24 cellular contexts compared by ENCODE assay signal in the genomic region with DNA sequence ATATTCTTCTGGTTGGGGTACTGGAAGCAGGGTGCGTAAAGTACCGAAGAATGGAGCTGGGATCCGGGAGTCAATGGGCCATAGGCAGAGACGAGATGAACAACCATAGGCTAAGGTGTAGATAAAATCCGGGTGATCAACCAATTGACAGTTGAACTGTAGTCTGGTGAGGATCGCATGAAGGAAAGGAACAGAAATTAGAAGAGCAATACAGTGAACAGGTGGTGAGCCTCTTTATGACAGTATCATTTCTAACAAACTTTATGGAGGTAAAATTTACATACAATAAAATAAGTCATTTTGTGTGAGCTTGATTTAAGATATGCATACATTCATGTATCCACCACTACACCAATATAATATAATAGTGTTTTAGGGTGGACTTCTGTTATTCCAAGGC. TPM values are rescaled to one million over a fixed set of nuclear protein-coding genes. Genes with fewer than 3 reads are reported as not detected.
DNase-seq lines count a peak whose midpoint lies in the region; ATAC-seq and TF ChIP-seq lines count a peak whose summit lies in the region.
"Had no signal": no experiment of that assay in that cellular context is flagged by ENCODE, and none has a peak within 500 bp of the region (broad histone marks: within the 10 kb centered on the region; RNA-seq: fewer than 3 reads in every experiment).

No MANE protein-coding gene starts in this region.

- intact Hi-C loops in mucosa of descending colon (cut with DNase I, micrococcal nuclease) = no loop called here

- H3K27ac ChIP-seq in OCI-LY3 (ENCODE audit: low read length) (no peak overlapping the region), trophoblast cell (ENCODE audit: low read depth, low read length) (peak overlapping the region; percentile 46)
- H3K27ac ChIP-seq: BLaER1 had no signal

- H3K14ac ChIP-seq in trophoblast cell (ENCODE audit: low read length) = no peak overlapping the region

- no peak overlapping the region for H4K8ac ChIP-seq in trophoblast cell (ENCODE audit: low read depth, low read length)

- WGBS in trophoblast cell (ENCODE audit: extremely low coverage, insufficient coverage, insufficient read length) = no CpG with 5 or more reads among the region's 6 CpGs

- peak overlapping the region; percentile 52 for H2BK5ac ChIP-seq in trophoblast cell (ENCODE audit: low read depth, low read length, poor library complexity)

- DNase-seq in mucosa of descending colon (no peak), trophoblast cell (no peak), epidermal melanocyte (ENCODE audit: insufficient read length, low spot score) (no peak), amniotic stem cell (lab: John Stamatoyannopoulos, UW) (no peak)
- DNase-seq in activated CD4-positive, alpha-beta T cell treated with anti-CD3 and anti-CD28 coated beads for 4 hours = no peak
- DNase-seq in activated CD4-positive, alpha-beta T cell treated with anti-CD3 and anti-CD28 coated beads for 48 hours = no peak
- DNase-seq: 8988T; ACHN; BE2C; C1 segment of cervical spinal cord; CD4-positive, alpha-beta memory T cell; CD4-positive, CD25-positive, alpha-beta regulatory T cell; CD8-positive, alpha-beta memory T cell; COR-L47; DMS 273 treated with DMSO at 0.1 percent for 48 hours; DMS153; DMS53; DMS79; DND-41; EL; GDM1 had no signal

- H3K9ac ChIP-seq in OCI-LY3 (ENCODE audit: low read length) (no peak overlapping the region), trophoblast cell (ENCODE audit: low read length) (no peak overlapping the region)
- H3K9ac ChIP-seq: BLaER1 had no signal

- H3K4me1 ChIP-seq in OCI-LY3 (ENCODE audit: low read length) = peaks cover 33% of the 10 kb centered on the region
- no peaks in the 10 kb centered on the region for H3K4me1 ChIP-seq in mucosa of descending colon (ENCODE audit: low read depth)
- peaks cover 8 to 11% of the 10 kb centered on the region in 2 experiments for H3K4me1 ChIP-seq in trophoblast cell (ENCODE audit: control insufficient read depth in 1 of 2, insufficient read depth in 2 of 2, low read length in 2 of 2)
- H3K4me1 ChIP-seq: BLaER1 had no signal

- no peaks in the 10 kb centered on the region for H4K20me1 ChIP-seq in OCI-LY3 (ENCODE audit: insufficient read depth, low read length)
- H4K20me1 ChIP-seq: BLaER1 had no signal

- H3K4ac ChIP-seq in trophoblast cell (ENCODE audit: low read depth, low read length) = no peak overlapping the region

- peak overlapping the region; percentile 11 for H3K23ac ChIP-seq in trophoblast cell (ENCODE audit: low read length)

- H3K79me1 ChIP-seq in trophoblast cell (ENCODE audit: low read length) = peaks cover 7% of the 10 kb centered on the region

- H3K4me3 ChIP-seq in OCI-LY3 (ENCODE audit: low read length) = no peak overlapping the region
- H3K4me3 ChIP-seq in mucosa of descending colon = no peak overlapping the region
- H3K4me3 ChIP-seq in trophoblast cell (ENCODE audit: low read depth, low read length) = no peak overlapping the region
- H3K4me3 ChIP-seq: BLaER1, GM12878 had no signal

- H3K27me3 ChIP-seq in OCI-LY3 (ENCODE audit: low read depth, low read length) = peaks cover 10% of the 10 kb centered on the region; the same call in 1 of the 2 replicates
- no peaks in the 10 kb centered on the region for H3K27me3 ChIP-seq in trophoblast cell (ENCODE audit: insufficient read depth, low read length)
- H3K27me3 ChIP-seq: BE2C, BLaER1 had no signal

- peak overlapping the region; percentile 13 for H4K91ac ChIP-seq in trophoblast cell (ENCODE audit: low read depth, low read length)

- H2AFZ ChIP-seq in OCI-LY3 (ENCODE audit: low read depth, low read length) (no peak overlapping the region), trophoblast cell (ENCODE audit: insufficient read depth, low read length, poor library complexity) (no peak overlapping the region)

- no peak overlapping the region for H3K18ac ChIP-seq in trophoblast cell (ENCODE audit: low read length)

- H2AK5ac ChIP-seq in trophoblast cell (ENCODE audit: low read length) = no peak overlapping the region

- H3K4me2 ChIP-seq in OCI-LY3 (ENCODE audit: low read length) = 0 out of 2 replicates have a peak overlapping the region, but pooled peaks have one; percentile 3
- no peak overlapping the region for H3K4me2 ChIP-seq in trophoblast cell (ENCODE audit: low read length)
- H3K4me2 ChIP-seq: BLaER1 had no signal

- peak overlapping the region; percentile 20 for H2BK120ac ChIP-seq in trophoblast cell (ENCODE audit: insufficient read depth, low read length, poor library complexity)

- H3K79me2 ChIP-seq in OCI-LY3 (ENCODE audit: low read length) = no peaks in the 10 kb centered on the region
- H3K79me2 ChIP-seq in trophoblast cell (ENCODE audit: control insufficient read depth, insufficient read depth, low read length, poor library complexity) = peaks cover 4% of the 10 kb centered on the region

- ATAC-seq in mucosa of descending colon = peak; percentile 91
- ATAC-seq: GM12878 had no signal

- H4K12ac ChIP-seq in trophoblast cell (ENCODE audit: low read depth, low read length) = no peak overlapping the region

- TF ChIP-seq CTCF in OCI-LY3 (IDR thresholded peaks at IDR 0.05; ENCODE audit: low read depth, low read length) (no peak), mucosa of descending colon (IDR thresholded peaks at IDR 0.05) (no peak)

- no peak overlapping the region for H2BK12ac ChIP-seq in trophoblast cell (ENCODE audit: low read length)

- H3K36me3 ChIP-seq in OCI-LY3 (replicated peaks; ENCODE audit: low read depth, low read length) = no peaks in the 10 kb centered on the region
- H3K36me3 ChIP-seq in mucosa of descending colon (ENCODE audit: low read depth) = no peaks in the 10 kb centered on the region
- H3K36me3 ChIP-seq in trophoblast cell (ENCODE audit: control insufficient read depth in 1 of 2, insufficient read depth in 2 of 2, low read length in 2 of 2) = no peaks in the 10 kb centered on the region
- H3K36me3 ChIP-seq: BE2C, BLaER1 had no signal

- no peaks in the 10 kb centered on the region for H3K9me3 ChIP-seq in OCI-LY3 (ENCODE audit: insufficient read depth, low read length)
- H3K9me3 ChIP-seq in mucosa of descending colon = no peaks in the 10 kb centered on the region
- H3K9me3 ChIP-seq in trophoblast cell (ENCODE audit: insufficient read depth, low read depth, low read length) = no peaks in the 10 kb centered on the region
- H3K9me3 ChIP-seq: BE2C had no signal

RNA-seq across cellular contexts. Expression of gene HIF1A, which starts 13.9 kb away (rescaled TPM):
- total RNA-seq in mucosa of descending colon = 100 to 1,000 TPM in 1 of 3 donors, 10 to 100 TPM in 2; 66.9 to 112 (median 71.6) TPM
- 429 and 461 TPM in 2 replicates for polyA plus RNA-seq in trophoblast cell (2013)
